In genomic region chr14:23009939-23010718, GRCh38 we compare ENCODE assay signal across 8 cellular contexts. TPM values are rescaled to one million over a fixed set of nuclear protein-coding genes. Genes with fewer than 3 reads are reported as not detected.
A peak's percentile ranks its signal among the peaks of the same experiment; 100 is the strongest.
DNase-seq lines count a peak whose midpoint lies in the region; ATAC-seq, FAIRE-seq and TF ChIP-seq lines count a peak whose summit lies in the region.

C14orf93 (minus strand) TSS chr14:23010143; CDS start chr14:22999023, 11,120 bp downstream.

- no peaks in the 10 kb centered on the region for H3K9me3 ChIP-seq in keratinocyte (ENCODE audit: control insufficient read depth, low read depth, low read length)

- H3K9me1 ChIP-seq in keratinocyte (ENCODE audit: control insufficient read depth, extremely low read depth, insufficient read depth, low read length) = no peaks in the 10 kb centered on the region

- H3K9ac ChIP-seq in keratinocyte (ENCODE audit: control insufficient read depth, extremely low read depth, insufficient read depth, low read length) = peak within 1 kb of the TSS; percentile 70

- peak; percentile 33 for ATAC-seq in HG02642 (IDR thresholded peaks at IDR 0.05; ENCODE audit: poor library complexity, unreplicated experiment)
- no peak for ATAC-seq in GM18861 (IDR thresholded peaks at IDR 0.05; ENCODE audit: unreplicated experiment)

- H2AFZ ChIP-seq in keratinocyte (ENCODE audit: control insufficient read depth, low read length) = peak within 1 kb of the TSS; percentile 89

- H3K27ac ChIP-seq in caudate nucleus (ENCODE audit: low read depth, low read length) (peak within 1 kb of the TSS; percentile 94), keratinocyte (ENCODE audit: control insufficient read depth, insufficient read depth, low read length) (peak within 1 kb of the TSS; percentile 83)

- peak; percentile 93 for DNase-seq in D341Med (ENCODE audit: low spot score)
- peak; percentile 69 for DNase-seq in NCI-H2227 treated with DMSO at 0.1 percent for 48 hours (lab: John Stamatoyannopoulos, UW)
- DNase-seq in activated CD4-positive, CD25-positive, alpha-beta regulatory T cell (lab: John Stamatoyannopoulos, UW) = peak; percentile 56 to 76 (median 60)
- peak in 54 of 61 donors; percentile 9 to 77 (median 46) for DNase-seq in caudate nucleus (lab: John Stamatoyannopoulos, UW)
- no peak for DNase-seq in keratinocyte (ENCODE audit: low read depth, low spot score)
- DNase-seq in stimulated activated CD4-positive, alpha-beta T cell treated with anti-CD3 and anti-CD28 coated beads, Interleukin-12 subunit alpha, Interleukin-12 subunit beta, amount 100 ng/mL, for 48 hours (ENCODE audit: low read depth in 2 of 3, low spot score in 1 of 3) = peak; percentile 63 to 79 (median 74)

- H3K79me2 ChIP-seq in keratinocyte (ENCODE audit: control insufficient read depth, insufficient read depth, low read length) = no peaks in the 10 kb centered on the region

- no peaks in the 10 kb centered on the region for H3K27me3 ChIP-seq in keratinocyte (ENCODE audit: control insufficient read depth, extremely low read depth, insufficient read depth, low read length)

- H3K36me3 ChIP-seq in keratinocyte (ENCODE audit: control insufficient read depth in 2 of 2, extremely low read depth in 1 of 2, insufficient read depth in 2 of 2, low read length in 2 of 2) = no peaks in the 10 kb centered on the region

- no peak for TF ChIP-seq CTCF in keratinocyte (optimal IDR thresholded peaks at IDR 0.05 in 1 of 3, IDR thresholded peaks at IDR 0.05 in 1 of 3, conservative IDR thresholded peaks at IDR 0.05 in 1 of 3; ENCODE audit: extremely low read depth in 1 of 3, insufficient read depth in 2 of 3, low read length in 3 of 3)

- no peaks in the 10 kb centered on the region for H4K20me1 ChIP-seq in keratinocyte (ENCODE audit: control insufficient read depth, extremely low read depth, insufficient read depth, low read length)

- dilution Hi-C loops in keratinocyte (cut with MboI; ENCODE audit: extremely low pct_ligation_motif_present, low sequenced_read_pairs) = no loop called here

- peak within 1 kb of the TSS; percentile 84 for H3K4me2 ChIP-seq in keratinocyte (ENCODE audit: control insufficient read depth, extremely low read depth, insufficient read depth, low read depth, low read length)

- peak within 1 kb of the TSS; percentile 39 to 86 (median 64) for H3K4me3 ChIP-seq in keratinocyte (ENCODE audit: control insufficient read depth in 2 of 3, extremely low read depth in 1 of 3, insufficient read depth in 2 of 3, low read depth in 1 of 3, low read length in 3 of 3)

- peaks cover 27% of the 10 kb centered on the region for H3K4me1 ChIP-seq in keratinocyte (ENCODE audit: control insufficient read depth, extremely low read depth, insufficient read depth, low read length)

- FAIRE-seq in keratinocyte (lab: Jason Lieb, UNC) = no peak

RNA-seq across cellular contexts. Expression of gene C14orf93, which starts in this region (rescaled TPM):
- polyA plus RNA-seq in keratinocyte = 6.4 to 8.5 TPM (median 7.7 TPM) in 3 replicates
- 2.1 TPM for polyA plus RNA-seq in keratinocyte (2011; ENCODE audit: low read depth)
- polyA plus RNA-seq in keratinocyte (2011; cell fraction: cytosol; rRNA removed) = 5.7 and 7.2 TPM in 2 replicates
- polyA plus RNA-seq in keratinocyte (2011; cell fraction: nucleus; rRNA removed) = 7.3 and 12.4 TPM in 2 replicates
- 4.2 and 6.3 TPM in 2 replicates for polyA plus RNA-seq in keratinocyte (2012; ENCODE audit: low replicate concordance)
- 4.7 to 15.0 TPM (median 14.0 TPM) in 3 replicates for polyA minus RNA-seq in keratinocyte
- polyA minus RNA-seq in keratinocyte (2011; cell fraction: cytosol; rRNA and poly(A)+ RNA removed) = 2.7 TPM
- 1.9 and 2.9 TPM in 2 replicates for polyA minus RNA-seq in keratinocyte (2011; cell fraction: nucleus; rRNA and poly(A)+ RNA removed)
